ENCODE assay signal across 9 cellular contexts in the genomic region with DNA sequence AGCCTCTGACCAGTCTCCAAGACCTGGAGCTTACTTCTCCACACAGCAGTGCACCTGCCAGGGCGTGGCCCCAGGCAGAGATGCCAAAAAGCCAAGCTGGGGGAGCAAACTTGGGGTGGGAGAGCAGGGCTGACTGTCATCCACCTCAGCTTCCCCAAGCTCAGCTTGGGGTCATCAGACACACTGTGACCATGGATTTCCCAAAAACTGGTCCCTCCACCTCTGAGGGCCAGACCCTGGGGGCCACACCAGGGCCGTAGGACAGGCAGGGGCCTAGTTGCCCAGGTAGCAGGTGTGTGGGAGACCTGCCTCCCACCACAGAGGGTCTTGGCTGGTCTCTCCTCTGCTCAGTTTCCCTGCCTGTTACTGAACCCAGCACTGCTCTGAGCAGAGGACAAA. TPM values are rescaled to one million over a fixed set of nuclear protein-coding genes. Genes with fewer than 3 reads are reported as not detected.
DNase-seq lines count a peak whose midpoint lies in the region; ATAC-seq, FAIRE-seq and TF ChIP-seq lines count a peak whose summit lies in the region.
"Had no signal": no experiment of that assay in that cellular context is flagged by ENCODE, and none has a peak within 500 bp of the region (broad histone marks: within the 10 kb centered on the region; RNA-seq: fewer than 3 reads in every experiment).

No MANE protein-coding gene starts in this region.

- peaks cover 13% of the 10 kb centered on the region for H3K27me3 Mint-ChIP-seq in stimulated activated naive CD8-positive, alpha-beta T cell treated with anti-CD3 and anti-CD28 coated beads, Interleukin-15, amount 100 ng/mL, for 72 hours

- no peak overlapping the region for H3K27ac Mint-ChIP-seq in stimulated activated naive CD8-positive, alpha-beta T cell treated with anti-CD3 and anti-CD28 coated beads, Interleukin-15, amount 100 ng/mL, for 72 hours

- intact Hi-C loops in kidney (cut with DNase I) = no loop called here

- no peak overlapping the region for H3K27ac ChIP-seq in kidney (ENCODE audit: low read depth in 2 of 2, low read length in 2 of 2)

- no peaks in the 10 kb centered on the region for H3K4me1 Mint-ChIP-seq in stimulated activated naive CD8-positive, alpha-beta T cell treated with anti-CD3 and anti-CD28 coated beads, Interleukin-15, amount 100 ng/mL, for 72 hours

- no peaks in the 10 kb centered on the region for H3K9me3 Mint-ChIP-seq in stimulated activated naive CD8-positive, alpha-beta T cell treated with anti-CD3 and anti-CD28 coated beads, Interleukin-15, amount 100 ng/mL, for 72 hours

- no peak for FAIRE-seq in kidney (lab: Jason Lieb, UNC)
- FAIRE-seq: A204.1 had no signal

- no peaks in the 10 kb centered on the region for H3K9me3 ChIP-seq in kidney (ENCODE audit: control insufficient read depth in 1 of 2, low read length in 2 of 2)

- H3K4me3 ChIP-seq in astrocyte of the cerebellum (ENCODE audit: low read depth, low read length) (peak overlapping the region; percentile 63), kidney (ENCODE audit: low read length in 2 of 2) (peak overlapping the region; percentile 53 to 56)

- in situ Hi-C loops in astrocyte of the cerebellum (cut with HindIII; ENCODE audit: low sequenced_read_pairs) = no loop called here

- H3K4me3 Mint-ChIP-seq in stimulated activated naive CD8-positive, alpha-beta T cell treated with anti-CD3 and anti-CD28 coated beads, Interleukin-15, amount 100 ng/mL, for 72 hours = peak overlapping the region in 1 of 2 donors; percentile 75

- peak; percentile 4 for ATAC-seq in stimulated activated naive CD8-positive, alpha-beta T cell treated with anti-CD3 and anti-CD28 coated beads, Interleukin-15, amount 100 ng/mL, for 72 hours

- TF ChIP-seq CTCF in astrocyte of the cerebellum (IDR thresholded peaks at IDR 0.05; ENCODE audit: low read depth, low read length, missing control alignments) (no peak), kidney (IDR thresholded peaks at IDR 0.05; ENCODE audit: borderline replicate concordance, extremely low read depth, insufficient read depth) (no peak)

- peaks cover 0 to 21% of the 10 kb centered on the region in 2 donors for H3K4me1 ChIP-seq in kidney (ENCODE audit: control insufficient read depth in 1 of 2, insufficient read depth in 1 of 2, low read depth in 1 of 2, low read length in 2 of 2)

- peak overlapping the region in 1 of 2 donors; percentile 10 for H3K9ac ChIP-seq in kidney (ENCODE audit: low read length in 2 of 2)

- DNase-seq in DMS53 (lab: John Stamatoyannopoulos, UW) = peak; percentile 26
- DNase-seq in DMS53 treated with DMSO at 0.1 percent for 48 hours (lab: John Stamatoyannopoulos, UW; ENCODE audit: unreplicated experiment) = no peak
- no peak for DNase-seq in astrocyte of the cerebellum (ENCODE audit: low read depth)
- peak; percentile 55 for DNase-seq in kidney
- no peak for DNase-seq in stimulated activated naive CD8-positive, alpha-beta T cell treated with anti-CD3 and anti-CD28 coated beads, Interleukin-15, amount 100 ng/mL, for 72 hours
- DNase-seq in SHP77 treated with DMSO at 0.1 percent for 48 hours (lab: John Stamatoyannopoulos, UW) = no peak
- no peak for DNase-seq in DMS 273 treated with DMSO at 0.1 percent for 48 hours (lab: John Stamatoyannopoulos, UW)
- DNase-seq in DMS153 treated with DMSO at 0.1 percent for 48 hours (lab: John Stamatoyannopoulos, UW; ENCODE audit: unreplicated experiment) = no peak

- H3K36me3 ChIP-seq in kidney (ENCODE audit: control insufficient read depth in 1 of 2, insufficient read depth in 2 of 2, low read length in 2 of 2) = peaks cover 0 to 2% of the 10 kb centered on the region in 2 donors

RNA-seq across cellular contexts. Expression of a gene that starts 30.6 kb away (rescaled TPM):
- 21.9 TPM for total RNA-seq in kidney
- 16.0 TPM for polyA plus RNA-seq in kidney (ENCODE audit: insufficient read depth, low read depth, low replicate concordance)

RNA-seq across cellular contexts. Expression of a gene that starts 34.9 kb away (rescaled TPM):
- 27.7 TPM for total RNA-seq in kidney
- polyA plus RNA-seq in kidney (ENCODE audit: insufficient read depth, low read depth, low replicate concordance) = 37.3 TPM

RNA-seq across cellular contexts. Expression of a gene that starts 44.4 kb away (rescaled TPM):
- 28.6 TPM for total RNA-seq in kidney
- 50.6 TPM for polyA plus RNA-seq in kidney (ENCODE audit: insufficient read depth, low read depth, low replicate concordance)

RNA-seq across cellular contexts. Expression of a gene that starts 44.4 kb away (rescaled TPM):
- 118 TPM for total RNA-seq in kidney
- polyA plus RNA-seq in kidney (ENCODE audit: insufficient read depth, low read depth, low replicate concordance) = 244 TPM

Comparison
In these comparisons a context has a peak if more than half of its experiments do, and no peak if none do; other contexts are left out.
1. DNase-seq: peak in DMS53 (single experiment) and kidney (single experiment); none in DMS53 treated with DMSO at 0.1 percent for 48 hours (single experiment), astrocyte of the cerebellum (single experiment), stimulated activated naive CD8-positive, alpha-beta T cell treated with anti-CD3 and anti-CD28 coated beads, Interleukin-15, amount 100 ng/mL, for 72 hours (0 of 2), SHP77 treated with DMSO at 0.1 percent for 48 hours (single experiment), DMS 273 treated with DMSO at 0.1 percent for 48 hours (single experiment) and DMS153 treated with DMSO at 0.1 percent for 48 hours (single experiment).